In genomic region chr13:44299142-44299541, GRCh38 we compare ENCODE assay signal across 29 cellular contexts.
"Had no signal": no experiment of that assay in that cellular context is flagged by ENCODE, and none has a peak within 500 bp of the region (broad histone marks: within the 10 kb centered on the region; RNA-seq: fewer than 3 reads in every experiment).

No MANE protein-coding gene starts in this region.

- H3K79me2 ChIP-seq: parathyroid adenoma had no signal

- FAIRE-seq: endothelial cell of umbilical vein, kidney, small intestine had no signal

- H3K9me3 ChIP-seq: heart left ventricle, psoas muscle, sigmoid colon, stomach, thyroid gland, upper lobe of left lung, vagina had no signal

- H3K9ac ChIP-seq: parathyroid adenoma had no signal

- H2AFZ ChIP-seq: parathyroid adenoma had no signal

- H3K27me3 ChIP-seq: foreskin keratinocyte, heart left ventricle, sigmoid colon, stomach, thyroid gland, upper lobe of left lung, vagina had no signal

- ATAC-seq: activated CD8-positive, alpha-beta T cell treated with anti-CD3 and anti-CD28 coated beads for 36 hours; activated naive CD4-positive, alpha-beta T cell treated with anti-CD3 and anti-CD28 coated beads, Interleukin-2, amount 50 U/mL, for 72 hours; activated T-cell treated with anti-CD3 and anti-CD28 coated beads, Interleukin-2, amount 50 U/mL, for 4 hours; activated T-helper 17 cell treated with anti-CD3 and anti-CD28 coated beads, Interleukin-2, amount 50 U/mL, for 72 hours; foreskin keratinocyte; heart left ventricle; naive thymus-derived CD4-positive, alpha-beta T cell; psoas muscle; stimulated activated memory B cell treated with anti-CD40 and anti-IgM and Interleukin-4, amounts not matched to agents 10 μg/mL and 1 μg/mL and 100 μg/mL, for 72 hours; WTC11 had no signal

- H3K4me3 ChIP-seq: coronary artery, heart left ventricle, psoas muscle, sigmoid colon, stomach, thyroid gland, upper lobe of left lung, vagina had no signal

- DNase-seq: activated CD4-positive, alpha-beta T cell treated with anti-CD3 and anti-CD28 coated beads for 1 hour; activated CD4-positive, alpha-beta T cell treated with anti-CD3 and anti-CD28 coated beads, Interleukin-2, amount 50 U/mL, for 1 hour; activated CD8-positive, alpha-beta T cell treated with anti-CD3 and anti-CD28 coated beads for 36 hours; activated gamma-delta T cell treated with Interleukin-2 at 50 U/mL for 16 hours; activated T-cell treated with anti-CD3 and anti-CD28 coated beads, Interleukin-2, amount 50 U/mL, for 4 hours; anterior cingulate cortex; foreskin keratinocyte; heart left ventricle; hypothalamus; immature natural killer cell; kidney; naive thymus-derived CD4-positive, alpha-beta T cell; nucleus accumbens; psoas muscle; sigmoid colon; small intestine; stimulated activated CD4-positive, alpha-beta T cell treated with anti-CD3 and anti-CD28 coated beads, Interleukin-4, amount 100 ng/mL, for 4 hours; stimulated activated CD8-positive, alpha-beta memory T cell treated with anti-CD3 and anti-CD28 coated beads, Interleukin-4, amount 100 ng/mL, for 48 hours; stomach; thyroid gland; upper lobe of left lung had no signal

- H3K36me3 ChIP-seq: heart left ventricle, sigmoid colon, stomach, thyroid gland, upper lobe of left lung, vagina had no signal

- H3K27ac ChIP-seq: coronary artery, heart left ventricle, parathyroid adenoma, psoas muscle, sigmoid colon, thyroid gland, upper lobe of left lung, vagina had no signal
